Comparison of ENCODE assay signal across 25 cellular contexts in the genomic region with DNA sequence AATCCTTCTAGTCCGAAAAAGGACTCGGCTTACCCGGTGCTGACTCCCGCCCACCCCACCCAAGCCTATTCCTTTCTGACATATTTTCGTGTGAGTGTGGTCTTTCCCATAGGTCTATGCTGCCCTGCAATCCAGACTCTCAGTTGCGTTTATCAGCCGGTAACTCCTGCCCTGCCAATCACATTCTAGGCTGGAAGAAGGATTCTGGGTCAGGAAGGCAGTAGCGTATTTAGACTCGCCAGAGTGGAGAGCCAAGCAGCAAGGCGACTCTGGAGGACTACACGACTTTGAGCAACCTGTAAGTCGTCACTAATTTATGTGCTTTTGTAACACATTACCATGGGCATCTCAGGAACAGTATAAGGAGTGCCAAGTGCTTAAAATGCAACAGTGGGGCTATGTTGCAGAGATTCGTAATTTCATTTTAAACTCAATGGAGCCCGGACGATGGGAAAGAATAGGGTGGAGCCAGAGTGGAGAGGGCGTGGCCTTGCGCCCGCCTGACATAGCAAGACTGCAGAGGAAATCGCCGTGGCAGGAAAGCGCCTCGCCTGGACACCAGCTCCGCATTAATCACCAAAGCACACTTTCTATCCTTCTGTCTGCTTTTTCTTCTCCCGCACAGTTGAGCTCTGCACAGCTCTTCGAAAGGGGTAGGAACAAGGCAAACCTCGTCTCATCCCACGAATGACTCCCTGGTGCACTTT.
"Had no signal": no experiment of that assay in that cellular context is flagged by ENCODE, and none has a peak within 500 bp of the region (broad histone marks: within the 10 kb centered on the region; RNA-seq: fewer than 3 reads in every experiment).

No MANE protein-coding gene starts in this region.

- H3K27me3 ChIP-seq: breast epithelium, esophagus squamous epithelium, gastrocnemius medialis, left lung, stomach, suprapubic skin, uterus had no signal

- H3K4me1 ChIP-seq: breast epithelium, esophagus squamous epithelium, gastrocnemius medialis, left lung, stomach, suprapubic skin, uterus had no signal

- H3K9me3 ChIP-seq: breast epithelium, esophagus squamous epithelium, gastrocnemius medialis, suprapubic skin, uterus had no signal

- H3K36me3 ChIP-seq: breast epithelium, esophagus squamous epithelium, gastrocnemius medialis, left lung, stomach, suprapubic skin, uterus had no signal

- ATAC-seq: activated T-cell treated with anti-CD3 and anti-CD28 coated beads, Interleukin-2, amount 50 U/mL, for 72 hours; gastrocnemius medialis; left lung; sciatic nerve; stimulated activated memory B cell treated with anti-CD40 and anti-IgM and Interleukin-4, amounts not matched to agents 10 μg/mL and 1 μg/mL and 100 μg/mL, for 72 hours had no signal

- H3K27ac ChIP-seq: breast epithelium, esophagus squamous epithelium, gastrocnemius medialis, left lung, stomach, suprapubic skin, uterus had no signal

- DNase-seq: activated CD4-positive, alpha-beta memory T cell treated with anti-CD3 and anti-CD28 coated beads, Interleukin-2, amount 10 ng/mL, durations not matched to agents 7 days and 5 days; activated CD4-positive, alpha-beta T cell treated with anti-CD3 and anti-CD28 coated beads for 48 hours; activated effector memory CD4-positive, alpha-beta T cell treated with Interleukin-2 at 50 U/mL for 16 hours; activated naive CD4-positive, alpha-beta T cell treated with anti-CD3 and anti-CD28 coated beads for 36 hours; activated naive CD8-positive, alpha-beta T cell treated with anti-CD3 and anti-CD28 coated beads, Interleukin-2, amount 10 ng/mL, durations not matched to agents 7 days and 5 days; activated T-cell treated with anti-CD3 and anti-CD28 coated beads, Interleukin-2, amount 50 U/mL, for 72 hours; amniotic stem cell; cortex of kidney; endodermal cell; esophagus squamous epithelium; gastrocnemius medialis; hippocampal formation; kidney glomerular epithelial cell; naive B cell; small intestine; stimulated activated CD4-positive, alpha-beta T cell treated with anti-CD3 and anti-CD28 coated beads, Interleukin-2, amount 100 ng/mL, for 24 hours; stomach; trophoblast cell; uterus had no signal

- H3K4me3 ChIP-seq: breast epithelium, esophagus squamous epithelium, gastrocnemius medialis, left lung, lung, stomach, suprapubic skin, uterus had no signal
